In the genomic region with DNA sequence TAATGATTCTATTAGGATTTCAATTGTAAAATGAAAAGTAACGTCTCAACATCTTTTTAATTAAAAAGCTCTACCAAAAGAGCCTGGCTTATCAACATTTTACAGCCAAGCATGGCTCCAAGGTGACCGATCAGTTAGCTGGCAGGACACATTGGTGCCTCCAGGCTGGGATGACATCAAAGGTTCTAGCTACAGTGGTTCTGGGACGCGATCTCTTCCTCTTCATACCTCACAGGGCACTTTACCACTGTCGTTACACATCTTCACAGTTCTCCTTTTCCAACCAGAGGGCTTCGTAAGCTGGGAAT, we compare ENCODE assay signal across 8 cellular contexts. TPM values are rescaled to one million over a fixed set of nuclear protein-coding genes. Genes with fewer than 3 reads are reported as not detected.
A peak's percentile ranks its signal among the peaks of the same experiment; 100 is the strongest.
DNase-seq lines count a peak whose midpoint lies in the region; ATAC-seq, FAIRE-seq and TF ChIP-seq lines count a peak whose summit lies in the region.

No MANE protein-coding gene starts in this region.

- no peak for DNase-seq in activated T-cell treated with anti-CD3 and anti-CD28 coated beads, Interleukin-2, amount 50 U/mL, for 24 hours
- DNase-seq in activated T-cell treated with anti-CD3 and anti-CD28 coated beads for 4 hours (no peak), right atrium auricular region (ENCODE audit: low spot score) (no peak), small intestine (no peak), DMS53 treated with DMSO at 0.1 percent for 48 hours (lab: John Stamatoyannopoulos, UW; ENCODE audit: unreplicated experiment) (no peak), COLO829 (ENCODE audit: low spot score) (no peak)
- no peak for DNase-seq in activated CD4-positive, alpha-beta memory T cell treated with anti-CD3 and anti-CD28 coated beads for 36 hours

- no peaks in the 10 kb centered on the region for H3K9me3 Mint-ChIP-seq in activated T-cell treated with anti-CD3 and anti-CD28 coated beads, Interleukin-2, amount 50 U/mL, for 24 hours
- no peaks in the 10 kb centered on the region for H3K9me3 Mint-ChIP-seq in activated CD4-positive, alpha-beta memory T cell treated with anti-CD3 and anti-CD28 coated beads for 36 hours

- H3K4me3 ChIP-seq in right atrium auricular region (peak overlapping the region; percentile 74 to 79), small intestine (ENCODE audit: low read depth in 1 of 2, low read length in 2 of 2) (peak overlapping the region; percentile 80 to 90)

- H3K27ac ChIP-seq in right atrium auricular region, result peak overlapping the region; percentile 80 to 84
- H3K27ac ChIP-seq in small intestine (ENCODE audit: low read depth in 1 of 2, low read length in 1 of 2), result peak overlapping the region; percentile 86 to 99

- TF ChIP-seq CTCF in right atrium auricular region (IDR thresholded peaks at IDR 0.05), result no peak

- ATAC-seq in HG03025 (IDR thresholded peaks at IDR 0.05; ENCODE audit: low FRiP score, unreplicated experiment), result peak; percentile 13

- H3K4me1 Mint-ChIP-seq in activated T-cell treated with anti-CD3 and anti-CD28 coated beads, Interleukin-2, amount 50 U/mL, for 24 hours (ENCODE audit: low read depth), result peaks cover 64% of the 10 kb centered on the region
- H3K4me1 Mint-ChIP-seq in activated CD4-positive, alpha-beta memory T cell treated with anti-CD3 and anti-CD28 coated beads for 36 hours (ENCODE audit: low read depth), result peaks cover 56% of the 10 kb centered on the region

- peak overlapping the region; percentile 90 for H3K4me3 Mint-ChIP-seq in activated T-cell treated with anti-CD3 and anti-CD28 coated beads, Interleukin-2, amount 50 U/mL, for 24 hours
- H3K4me3 Mint-ChIP-seq in activated CD4-positive, alpha-beta memory T cell treated with anti-CD3 and anti-CD28 coated beads for 36 hours, result peak overlapping the region; percentile 89

- POLR2A ChIA-PET in activated CD4-positive, alpha-beta memory T cell treated with anti-CD3 and anti-CD28 coated beads for 36 hours (lab: Charles Lee), result interaction anchor here (0.6 to 2.0 kb wide), 7 partner anchors 73 to 168 kb away, joined by 3 to 8 read pairs (median 4); a partner anchor contains a TSS

- peaks cover 2% of the 10 kb centered on the region for H3K36me3 ChIP-seq in right atrium auricular region
- H3K36me3 ChIP-seq in small intestine (ENCODE audit: control insufficient read depth in 2 of 2, insufficient read depth in 2 of 2, low read length in 2 of 2), result peaks cover 1 to 3% of the 10 kb centered on the region in 2 donors

- intact Hi-C loops in activated CD4-positive, alpha-beta memory T cell treated with anti-CD3 and anti-CD28 coated beads for 36 hours (cut with micrococcal nuclease), result loop anchor here (1.0 to 10.0 kb wide), 7 partner anchors 18 to 270 kb away; a partner anchor contains a TSS

- H3K27ac Mint-ChIP-seq in activated T-cell treated with anti-CD3 and anti-CD28 coated beads, Interleukin-2, amount 50 U/mL, for 24 hours, result peak overlapping the region; percentile 99
- peak overlapping the region; percentile 93 for H3K27ac Mint-ChIP-seq in activated CD4-positive, alpha-beta memory T cell treated with anti-CD3 and anti-CD28 coated beads for 36 hours

- peaks cover 64% of the 10 kb centered on the region for H3K36me3 Mint-ChIP-seq in activated T-cell treated with anti-CD3 and anti-CD28 coated beads, Interleukin-2, amount 50 U/mL, for 24 hours (ENCODE audit: low read depth)
- H3K36me3 Mint-ChIP-seq in activated CD4-positive, alpha-beta memory T cell treated with anti-CD3 and anti-CD28 coated beads for 36 hours, result peaks cover 8% of the 10 kb centered on the region

- no peak for FAIRE-seq in small intestine (lab: Jason Lieb, UNC)

- H3K4me1 ChIP-seq in right atrium auricular region (peaks cover 0 to 28% of the 10 kb centered on the region in 2 donors), small intestine (ENCODE audit: control insufficient read depth in 2 of 2, insufficient read depth in 1 of 2, low read depth in 1 of 2, low read length in 1 of 2) (peaks cover 2 to 3% of the 10 kb centered on the region in 2 donors)

- H3K9me3 ChIP-seq in right atrium auricular region (no peaks in the 10 kb centered on the region), small intestine (ENCODE audit: control insufficient read depth, low read depth) (no peaks in the 10 kb centered on the region)

- H3K27me3 ChIP-seq in right atrium auricular region, result no peaks in the 10 kb centered on the region
- no peaks in the 10 kb centered on the region for H3K27me3 ChIP-seq in small intestine (ENCODE audit: control insufficient read depth in 2 of 2, insufficient read depth in 2 of 2, low read length in 2 of 2)

- 1 to 2% (median 2%) methylated on average over 6 of the region's 6 CpGs for WGBS in small intestine, 3 donors

- CTCF ChIA-PET in activated CD4-positive, alpha-beta memory T cell treated with anti-CD3 and anti-CD28 coated beads for 36 hours (lab: Charles Lee), result interaction anchor here (1.0 to 3.3 kb wide), 23 partner anchors 9 to 301 kb away, joined by 3 to 33 read pairs (median 4); a partner anchor contains a TSS

- H3K27me3 Mint-ChIP-seq in activated T-cell treated with anti-CD3 and anti-CD28 coated beads, Interleukin-2, amount 50 U/mL, for 24 hours, result no peaks in the 10 kb centered on the region
- H3K27me3 Mint-ChIP-seq in activated CD4-positive, alpha-beta memory T cell treated with anti-CD3 and anti-CD28 coated beads for 36 hours, result no peaks in the 10 kb centered on the region

RNA-seq across cellular contexts. Expression of a gene that starts 0.7 kb away (rescaled TPM):
- 10 to 100 TPM; 53.0 to 65.1 TPM for total RNA-seq in activated CD4-positive, alpha-beta memory T cell treated with anti-CD3 and anti-CD28 coated beads for 36 hours
- total RNA-seq in right atrium auricular region, result 10 to 100 TPM in 1 of 2 donors, 1 to 10 TPM in 1; 8.5 to 14.7 TPM
- polyA plus RNA-seq in small intestine, result 10 to 100 TPM in 2 of 3 donors, 1 to 10 TPM in 1; 8.9 to 11.8 (median 11.0) TPM
